Comparison of ENCODE assay signal across 1 cellular context in the genomic region with DNA sequence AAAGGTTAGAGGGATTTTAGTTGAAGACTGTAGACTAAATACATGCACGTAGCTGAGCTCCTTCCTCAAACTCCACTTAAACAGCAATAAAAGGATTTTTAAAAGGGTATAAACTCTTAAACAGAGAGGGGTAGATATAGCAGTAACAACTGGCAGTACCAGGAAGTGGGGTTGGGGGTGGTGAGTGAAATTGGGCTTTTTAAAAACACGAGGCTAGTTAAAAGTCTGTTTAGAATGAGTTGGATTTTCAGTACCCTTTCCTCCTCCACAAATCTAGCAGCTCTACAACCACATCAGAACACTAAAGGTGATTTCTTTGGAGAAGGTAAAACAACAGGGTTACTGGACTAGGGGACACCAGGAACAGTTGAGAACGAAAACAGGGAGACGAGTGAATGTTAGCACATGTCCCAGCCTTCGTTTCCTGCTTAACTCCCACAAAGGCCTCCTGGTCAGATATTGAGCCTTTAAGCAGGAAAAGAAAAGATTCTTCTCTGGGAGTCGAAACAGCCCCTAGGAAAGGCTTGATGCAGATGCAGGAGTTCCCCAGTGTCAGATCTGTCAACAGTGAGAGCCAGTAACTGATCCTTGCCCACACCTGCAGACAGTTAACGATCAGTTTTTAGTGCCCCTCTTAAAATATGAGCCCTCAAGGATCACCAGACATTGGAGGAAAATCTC.
TF ChIP-seq lines count a peak whose summit lies in the region.

No MANE protein-coding gene starts in this region.

TF ChIP-seq in WTC11, 78 proteins besides CTCF, POLR2A, EP300 and RAD21 (continued from another document):
- TF ChIP-seq, protein P1, sequence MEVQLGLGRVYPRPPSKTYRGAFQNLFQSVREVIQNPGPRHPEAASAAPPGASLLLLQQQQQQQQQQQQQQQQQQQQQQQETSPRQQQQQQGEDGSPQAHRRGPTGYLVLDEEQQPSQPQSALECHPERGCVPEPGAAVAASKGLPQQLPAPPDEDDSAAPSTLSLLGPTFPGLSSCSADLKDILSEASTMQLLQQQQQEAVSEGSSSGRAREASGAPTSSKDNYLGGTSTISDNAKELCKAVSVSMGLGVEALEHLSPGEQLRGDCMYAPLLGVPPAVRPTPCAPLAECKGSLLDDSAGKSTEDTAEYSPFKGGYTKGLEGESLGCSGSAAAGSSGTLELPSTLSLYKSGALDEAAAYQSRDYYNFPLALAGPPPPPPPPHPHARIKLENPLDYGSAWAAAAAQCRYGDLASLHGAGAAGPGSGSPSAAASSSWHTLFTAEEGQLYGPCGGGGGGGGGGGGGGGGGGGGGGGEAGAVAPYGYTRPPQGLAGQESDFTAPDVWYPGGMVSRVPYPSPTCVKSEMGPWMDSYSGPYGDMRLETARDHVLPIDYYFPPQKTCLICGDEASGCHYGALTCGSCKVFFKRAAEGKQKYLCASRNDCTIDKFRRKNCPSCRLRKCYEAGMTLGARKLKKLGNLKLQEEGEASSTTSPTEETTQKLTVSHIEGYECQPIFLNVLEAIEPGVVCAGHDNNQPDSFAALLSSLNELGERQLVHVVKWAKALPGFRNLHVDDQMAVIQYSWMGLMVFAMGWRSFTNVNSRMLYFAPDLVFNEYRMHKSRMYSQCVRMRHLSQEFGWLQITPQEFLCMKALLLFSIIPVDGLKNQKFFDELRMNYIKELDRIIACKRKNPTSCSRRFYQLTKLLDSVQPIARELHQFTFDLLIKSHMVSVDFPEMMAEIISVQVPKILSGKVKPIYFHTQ (CRISPR knock-in tag; IDR thresholded peaks at IDR 0.05), result no peak
- TF ChIP-seq, protein P2, sequence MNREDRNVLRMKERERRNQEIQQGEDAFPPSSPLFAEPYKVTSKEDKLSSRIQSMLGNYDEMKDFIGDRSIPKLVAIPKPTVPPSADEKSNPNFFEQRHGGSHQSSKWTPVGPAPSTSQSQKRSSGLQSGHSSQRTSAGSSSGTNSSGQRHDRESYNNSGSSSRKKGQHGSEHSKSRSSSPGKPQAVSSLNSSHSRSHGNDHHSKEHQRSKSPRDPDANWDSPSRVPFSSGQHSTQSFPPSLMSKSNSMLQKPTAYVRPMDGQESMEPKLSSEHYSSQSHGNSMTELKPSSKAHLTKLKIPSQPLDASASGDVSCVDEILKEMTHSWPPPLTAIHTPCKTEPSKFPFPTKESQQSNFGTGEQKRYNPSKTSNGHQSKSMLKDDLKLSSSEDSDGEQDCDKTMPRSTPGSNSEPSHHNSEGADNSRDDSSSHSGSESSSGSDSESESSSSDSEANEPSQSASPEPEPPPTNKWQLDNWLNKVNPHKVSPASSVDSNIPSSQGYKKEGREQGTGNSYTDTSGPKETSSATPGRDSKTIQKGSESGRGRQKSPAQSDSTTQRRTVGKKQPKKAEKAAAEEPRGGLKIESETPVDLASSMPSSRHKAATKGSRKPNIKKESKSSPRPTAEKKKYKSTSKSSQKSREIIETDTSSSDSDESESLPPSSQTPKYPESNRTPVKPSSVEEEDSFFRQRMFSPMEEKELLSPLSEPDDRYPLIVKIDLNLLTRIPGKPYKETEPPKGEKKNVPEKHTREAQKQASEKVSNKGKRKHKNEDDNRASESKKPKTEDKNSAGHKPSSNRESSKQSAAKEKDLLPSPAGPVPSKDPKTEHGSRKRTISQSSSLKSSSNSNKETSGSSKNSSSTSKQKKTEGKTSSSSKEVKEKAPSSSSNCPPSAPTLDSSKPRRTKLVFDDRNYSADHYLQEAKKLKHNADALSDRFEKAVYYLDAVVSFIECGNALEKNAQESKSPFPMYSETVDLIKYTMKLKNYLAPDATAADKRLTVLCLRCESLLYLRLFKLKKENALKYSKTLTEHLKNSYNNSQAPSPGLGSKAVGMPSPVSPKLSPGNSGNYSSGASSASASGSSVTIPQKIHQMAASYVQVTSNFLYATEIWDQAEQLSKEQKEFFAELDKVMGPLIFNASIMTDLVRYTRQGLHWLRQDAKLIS (CRISPR knock-in tag; IDR thresholded peaks at IDR 0.05; ENCODE audit: borderline replicate concordance), result no peak
- TF ChIP-seq ZNF416 (CRISPR knock-in tag; IDR thresholded peaks at IDR 0.05), result no peak
- no peak for TF ChIP-seq OVOL2 (CRISPR knock-in tag; IDR thresholded peaks at IDR 0.05; ENCODE audit: borderline replicate concordance)
- TF ChIP-seq GABPB1 (CRISPR knock-in tag; IDR thresholded peaks at IDR 0.05), result no peak
- TF ChIP-seq RORB (CRISPR knock-in tag; IDR thresholded peaks at IDR 0.05), result no peak
- no peak for TF ChIP-seq KAT7 (CRISPR knock-in tag; IDR thresholded peaks at IDR 0.05; ENCODE audit: borderline replicate concordance)
- TF ChIP-seq, protein P3, sequence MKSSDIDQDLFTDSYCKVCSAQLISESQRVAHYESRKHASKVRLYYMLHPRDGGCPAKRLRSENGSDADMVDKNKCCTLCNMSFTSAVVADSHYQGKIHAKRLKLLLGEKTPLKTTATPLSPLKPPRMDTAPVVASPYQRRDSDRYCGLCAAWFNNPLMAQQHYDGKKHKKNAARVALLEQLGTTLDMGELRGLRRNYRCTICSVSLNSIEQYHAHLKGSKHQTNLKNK (CRISPR knock-in tag; IDR thresholded peaks at IDR 0.05), result no peak
- TF ChIP-seq, protein P4, sequence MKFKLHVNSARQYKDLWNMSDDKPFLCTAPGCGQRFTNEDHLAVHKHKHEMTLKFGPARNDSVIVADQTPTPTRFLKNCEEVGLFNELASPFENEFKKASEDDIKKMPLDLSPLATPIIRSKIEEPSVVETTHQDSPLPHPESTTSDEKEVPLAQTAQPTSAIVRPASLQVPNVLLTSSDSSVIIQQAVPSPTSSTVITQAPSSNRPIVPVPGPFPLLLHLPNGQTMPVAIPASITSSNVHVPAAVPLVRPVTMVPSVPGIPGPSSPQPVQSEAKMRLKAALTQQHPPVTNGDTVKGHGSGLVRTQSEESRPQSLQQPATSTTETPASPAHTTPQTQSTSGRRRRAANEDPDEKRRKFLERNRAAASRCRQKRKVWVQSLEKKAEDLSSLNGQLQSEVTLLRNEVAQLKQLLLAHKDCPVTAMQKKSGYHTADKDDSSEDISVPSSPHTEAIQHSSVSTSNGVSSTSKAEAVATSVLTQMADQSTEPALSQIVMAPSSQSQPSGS (CRISPR knock-in tag; IDR thresholded peaks at IDR 0.05; ENCODE audit: borderline replicate concordance, low read depth), result no peak
- TF ChIP-seq, protein P5, sequence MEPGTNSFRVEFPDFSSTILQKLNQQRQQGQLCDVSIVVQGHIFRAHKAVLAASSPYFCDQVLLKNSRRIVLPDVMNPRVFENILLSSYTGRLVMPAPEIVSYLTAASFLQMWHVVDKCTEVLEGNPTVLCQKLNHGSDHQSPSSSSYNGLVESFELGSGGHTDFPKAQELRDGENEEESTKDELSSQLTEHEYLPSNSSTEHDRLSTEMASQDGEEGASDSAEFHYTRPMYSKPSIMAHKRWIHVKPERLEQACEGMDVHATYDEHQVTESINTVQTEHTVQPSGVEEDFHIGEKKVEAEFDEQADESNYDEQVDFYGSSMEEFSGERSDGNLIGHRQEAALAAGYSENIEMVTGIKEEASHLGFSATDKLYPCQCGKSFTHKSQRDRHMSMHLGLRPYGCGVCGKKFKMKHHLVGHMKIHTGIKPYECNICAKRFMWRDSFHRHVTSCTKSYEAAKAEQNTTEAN (CRISPR knock-in tag; IDR thresholded peaks at IDR 0.05), result no peak
- TF ChIP-seq ZNF396 (CRISPR knock-in tag; IDR thresholded peaks at IDR 0.05; ENCODE audit: borderline replicate concordance), result no peak
TF ChIP-seq in WTC11: peak in this region for 0.
